1 cellular context compared by ENCODE assay signal in genomic region chr19:45645068-45645630, GRCh38.
TF ChIP-seq lines count a peak whose summit lies in the region.

No MANE protein-coding gene starts in this region.

TF ChIP-seq in H1, 55 proteins besides CTCF, POLR2A, EP300 and RAD21:
- TF ChIP-seq PHF8 (conservative IDR thresholded peaks at IDR 0.05; ENCODE audit: low read depth, low read length), result no peak
- TF ChIP-seq ASH2L (IDR thresholded peaks at IDR 0.05; ENCODE audit: low read length), result no peak
- no peak for TF ChIP-seq TAF1 (IDR thresholded peaks at IDR 0.05; ENCODE audit: low read depth, low read length)
- TF ChIP-seq GTF2F1 (IDR thresholded peaks at IDR 0.05; ENCODE audit: borderline replicate concordance, low read depth, low read length), result no peak
- no peak for TF ChIP-seq EZH2 (IDR thresholded peaks at IDR 0.05; ENCODE audit: low read depth, low read length, severe bottlenecking)
- TF ChIP-seq JUN (IDR thresholded peaks at IDR 0.05; ENCODE audit: low read depth, low read length), result no peak
- no peak for TF ChIP-seq RXRA (IDR thresholded peaks at IDR 0.05; ENCODE audit: insufficient read depth, low read depth, low read length)
- no peak for TF ChIP-seq BCL11A (IDR thresholded peaks at IDR 0.05; ENCODE audit: low read depth in 2 of 2, low read length in 2 of 2)
